In the genomic region with DNA sequence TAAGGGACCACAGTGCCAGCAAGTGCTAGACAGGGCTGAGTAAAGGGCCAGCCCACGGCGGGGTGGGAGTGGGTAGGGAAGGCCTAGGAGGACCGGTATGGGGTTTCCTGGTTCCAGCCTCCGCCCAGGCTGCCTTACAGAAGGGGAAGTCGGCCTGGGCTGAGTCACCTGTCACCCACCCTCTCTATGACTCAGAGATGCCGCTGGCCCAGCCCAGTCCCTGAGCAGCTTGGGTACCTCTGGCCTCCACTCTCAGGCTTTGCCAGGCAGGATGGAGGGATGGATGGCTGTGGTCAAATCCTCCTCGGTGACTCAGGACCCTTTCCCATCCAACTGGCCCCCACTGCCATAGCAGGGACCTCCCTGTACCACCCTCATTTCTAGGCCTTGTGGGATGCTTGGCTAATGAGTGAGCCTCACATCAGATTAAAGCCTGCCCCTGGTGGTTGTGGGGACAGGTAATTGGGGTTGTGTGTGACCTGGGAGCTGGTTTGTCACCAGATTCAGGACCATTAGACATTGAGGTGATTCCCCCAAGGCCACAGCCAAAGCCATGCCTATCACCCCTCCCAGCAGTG, we compare ENCODE assay signal across 9 cellular contexts. TPM values are rescaled to one million over a fixed set of nuclear protein-coding genes. Genes with fewer than 3 reads are reported as not detected.
DNase-seq lines count a peak whose midpoint lies in the region; ATAC-seq, FAIRE-seq and TF ChIP-seq lines count a peak whose summit lies in the region.
"Had no signal": no experiment of that assay in that cellular context is flagged by ENCODE, and none has a peak within 500 bp of the region (broad histone marks: within the 10 kb centered on the region; RNA-seq: fewer than 3 reads in every experiment).

No MANE protein-coding gene starts in this region.

- H3K9me3 Mint-ChIP-seq in activated naive CD4-positive, alpha-beta T cell treated with anti-CD3 and anti-CD28 coated beads, Interleukin-2, amount 50 U/mL, for 24 hours, result no peaks in the 10 kb centered on the region

- peaks cover 9% of the 10 kb centered on the region for H3K4me1 ChIP-seq in keratinocyte (ENCODE audit: control insufficient read depth, extremely low read depth, insufficient read depth, low read length)
- peaks cover 0 to 19% (median 3%) of the 10 kb centered on the region in 4 donors for H3K4me1 ChIP-seq in tibial nerve
- H3K4me1 ChIP-seq: BLaER1 had no signal

- no peak for TF ChIP-seq POLR2A in tibial nerve (IDR thresholded peaks at IDR 0.05)

- no peaks in the 10 kb centered on the region for H4K20me1 ChIP-seq in keratinocyte (ENCODE audit: control insufficient read depth, extremely low read depth, insufficient read depth, low read length)
- H4K20me1 ChIP-seq: BLaER1 had no signal

- no peaks in the 10 kb centered on the region for H3K27me3 Mint-ChIP-seq in activated naive CD4-positive, alpha-beta T cell treated with anti-CD3 and anti-CD28 coated beads, Interleukin-2, amount 50 U/mL, for 24 hours

- H3K27ac ChIP-seq in keratinocyte (ENCODE audit: control insufficient read depth, insufficient read depth, low read length), result peak overlapping the region; percentile 23
- no peak overlapping the region for H3K27ac ChIP-seq in tibial nerve
- H3K27ac ChIP-seq: BLaER1 had no signal

- no peak for ATAC-seq in HG03097 (IDR thresholded peaks at IDR 0.05; ENCODE audit: low FRiP score, unreplicated experiment)

- H3K4me3 Mint-ChIP-seq in activated naive CD4-positive, alpha-beta T cell treated with anti-CD3 and anti-CD28 coated beads, Interleukin-2, amount 50 U/mL, for 24 hours, result peak overlapping the region; percentile 42

- peaks cover 6% of the 10 kb centered on the region for H3K36me3 Mint-ChIP-seq in activated naive CD4-positive, alpha-beta T cell treated with anti-CD3 and anti-CD28 coated beads, Interleukin-2, amount 50 U/mL, for 24 hours

- peak in 2 of 3 experiments; percentile 20 to 24 for TF ChIP-seq CTCF in keratinocyte (optimal IDR thresholded peaks at IDR 0.05 in 1 of 3, IDR thresholded peaks at IDR 0.05 in 1 of 3, conservative IDR thresholded peaks at IDR 0.05 in 1 of 3; ENCODE audit: extremely low read depth in 1 of 3, insufficient read depth in 2 of 3, low read length in 3 of 3)
- TF ChIP-seq CTCF in tibial nerve (IDR thresholded peaks at IDR 0.05), result no peak

- dilution Hi-C loops in keratinocyte (cut with MboI; ENCODE audit: extremely low pct_ligation_motif_present, low sequenced_read_pairs), result no loop called here

- peak overlapping the region; percentile 3 for H3K9ac ChIP-seq in keratinocyte (ENCODE audit: control insufficient read depth, extremely low read depth, insufficient read depth, low read length)
- H3K9ac ChIP-seq: BLaER1 had no signal

- peak overlapping the region; percentile 63 for H3K27ac Mint-ChIP-seq in activated naive CD4-positive, alpha-beta T cell treated with anti-CD3 and anti-CD28 coated beads, Interleukin-2, amount 50 U/mL, for 24 hours

- H2AFZ ChIP-seq in keratinocyte (ENCODE audit: control insufficient read depth, low read length), result no peak overlapping the region

- H3K4me3 ChIP-seq in keratinocyte (ENCODE audit: control insufficient read depth in 2 of 3, extremely low read depth in 1 of 3, insufficient read depth in 2 of 3, low read depth in 1 of 3, low read length in 3 of 3), result no peak overlapping the region
- no peak overlapping the region for H3K4me3 ChIP-seq in tibial nerve
- H3K4me3 ChIP-seq: BLaER1 had no signal

- peak; percentile 77 for FAIRE-seq in keratinocyte (lab: Jason Lieb, UNC)

- no peaks in the 10 kb centered on the region for H3K79me2 ChIP-seq in keratinocyte (ENCODE audit: control insufficient read depth, insufficient read depth, low read length)

- WGBS in tibial nerve, 2 donors, result 56 to 75% methylated on average over 7 of the region's 7 CpGs

- DNase-seq in stimulated activated naive CD4-positive, alpha-beta T cell treated with Interleukin-2 at 50 U/mL for 16 hours (lab: John Stamatoyannopoulos, UW), result peak; percentile 90
- no peak for DNase-seq in stimulated activated naive CD4-positive, alpha-beta T cell (lab: John Stamatoyannopoulos, UW)
- DNase-seq in SW 1271 (lab: John Stamatoyannopoulos, UW), result peak; percentile 49 to 78
- no peak for DNase-seq in keratinocyte (ENCODE audit: low read depth, low spot score)
- DNase-seq in stimulated activated CD8-positive, alpha-beta memory T cell treated with anti-CD3 and anti-CD28 coated beads, Interleukin-2, amount 100 ng/mL, for 48 hours (ENCODE audit: low read depth in 2 of 2), result peak; percentile 81 to 82
- no peak for DNase-seq in tibial nerve (ENCODE audit: low spot score in 2 of 2)

- H3K9me1 ChIP-seq in keratinocyte (ENCODE audit: control insufficient read depth, extremely low read depth, insufficient read depth, low read length), result no peaks in the 10 kb centered on the region

- TF ChIP-seq EP300 in tibial nerve (IDR thresholded peaks at IDR 0.05), result no peak

- H3K36me3 ChIP-seq in keratinocyte (ENCODE audit: control insufficient read depth in 2 of 2, extremely low read depth in 1 of 2, insufficient read depth in 2 of 2, low read length in 2 of 2) (peaks cover 0 to 3% of the 10 kb centered on the region in 2 experiments), tibial nerve (peaks cover 0 to 17% (median 0%) of the 10 kb centered on the region in 3 donors)
- H3K36me3 ChIP-seq: BLaER1 had no signal

- H3K9me3 ChIP-seq in keratinocyte (ENCODE audit: control insufficient read depth, low read depth, low read length), result no peaks in the 10 kb centered on the region
- H3K9me3 ChIP-seq in tibial nerve, result no peaks in the 10 kb centered on the region
- H3K9me3 ChIP-seq: BLaER1 had no signal

- H3K4me2 ChIP-seq in keratinocyte (ENCODE audit: control insufficient read depth, extremely low read depth, insufficient read depth, low read depth, low read length), result no peak overlapping the region
- H3K4me2 ChIP-seq: BLaER1 had no signal

- H3K27me3 ChIP-seq in keratinocyte (ENCODE audit: control insufficient read depth, extremely low read depth, insufficient read depth, low read length), result no peaks in the 10 kb centered on the region
- H3K27me3 ChIP-seq in tibial nerve, result no peaks in the 10 kb centered on the region
- H3K27me3 ChIP-seq: BLaER1 had no signal

- peaks cover 45% of the 10 kb centered on the region for H3K4me1 Mint-ChIP-seq in activated naive CD4-positive, alpha-beta T cell treated with anti-CD3 and anti-CD28 coated beads, Interleukin-2, amount 50 U/mL, for 24 hours

RNA-seq across cellular contexts. Expression of gene SLC35E4, which starts 13.9 kb away (rescaled TPM):
- 2.3 to 3.5 TPM (median 2.5 TPM) in 3 replicates for polyA plus RNA-seq in keratinocyte
- 1.1 TPM for polyA plus RNA-seq in keratinocyte (2011; ENCODE audit: low read depth)
- polyA plus RNA-seq in keratinocyte (2011; cell fraction: cytosol; rRNA removed), result 1.4 and 2.5 TPM in 2 replicates
- polyA plus RNA-seq in keratinocyte (2011; cell fraction: nucleus; rRNA removed), result 4.0 and 5.1 TPM in 2 replicates
- 3.5 and 3.6 TPM in 2 replicates for polyA plus RNA-seq in keratinocyte (2012; ENCODE audit: low replicate concordance)
- polyA minus RNA-seq in keratinocyte, result 2.2 to 3.4 TPM (median 2.4 TPM) in 3 replicates
- polyA minus RNA-seq in keratinocyte (2011; cell fraction: cytosol; rRNA and poly(A)+ RNA removed), result 9.0 TPM
- 5.4 and 5.8 TPM in 2 replicates for polyA minus RNA-seq in keratinocyte (2011; cell fraction: nucleus; rRNA and poly(A)+ RNA removed)
- 10 to 100 TPM in 1 of 4 donors, 1 to 10 TPM in 3; 6.1 to 15.0 (median 7.3) TPM for total RNA-seq in tibial nerve

RNA-seq across cellular contexts. Expression of gene DUSP18, which starts 18.2 kb away (rescaled TPM):
- 12.6 to 21.1 TPM (median 17.9 TPM) in 3 replicates for polyA plus RNA-seq in keratinocyte
- polyA plus RNA-seq in keratinocyte (2011; ENCODE audit: low read depth), result 2.4 TPM
- polyA plus RNA-seq in keratinocyte (2011; cell fraction: cytosol; rRNA removed), result 14.7 and 17.9 TPM in 2 replicates
- polyA plus RNA-seq in keratinocyte (2011; cell fraction: nucleus; rRNA removed), result 29.4 and 37.4 TPM in 2 replicates
- polyA plus RNA-seq in keratinocyte (2012; ENCODE audit: low replicate concordance), result 8.4 and 10.6 TPM in 2 replicates
- polyA minus RNA-seq in keratinocyte, result 27.2 to 58.7 TPM (median 36.4 TPM) in 3 replicates
- polyA minus RNA-seq in keratinocyte (2011; cell fraction: cytosol; rRNA and poly(A)+ RNA removed), result 27.8 TPM
- 13.9 and 21.8 TPM in 2 replicates for polyA minus RNA-seq in keratinocyte (2011; cell fraction: nucleus; rRNA and poly(A)+ RNA removed)
- 10 to 100 TPM in 3 of 4 donors, 1 to 10 TPM in 1; 8.8 to 12.0 (median 10.4) TPM for total RNA-seq in tibial nerve

RNA-seq across cellular contexts. Expression of gene TCN2, which starts 42.5 kb away (rescaled TPM):
- polyA plus RNA-seq in keratinocyte, result 0.88 to 1.2 TPM (median 1.2 TPM) in 3 replicates
- polyA plus RNA-seq in keratinocyte (2011; ENCODE audit: low read depth), result 0.10 TPM
- polyA plus RNA-seq in keratinocyte (2011; cell fraction: cytosol; rRNA removed), result 0.72 and 1.1 TPM in 2 replicates
- 1.6 and 2.1 TPM in 2 replicates for polyA plus RNA-seq in keratinocyte (2011; cell fraction: nucleus; rRNA removed)
- 1.3 and 1.7 TPM in 2 replicates for polyA plus RNA-seq in keratinocyte (2012; ENCODE audit: low replicate concordance)
- 0.32 to 3.5 TPM (median 3.4 TPM) in 3 replicates for polyA minus RNA-seq in keratinocyte
- not detected for polyA minus RNA-seq in keratinocyte (2011; cell fraction: cytosol; rRNA and poly(A)+ RNA removed)
- polyA minus RNA-seq in keratinocyte (2011; cell fraction: nucleus; rRNA and poly(A)+ RNA removed), result 0.54 and 1.7 TPM in 2 replicates
- 10 to 100 TPM; 38.2 to 56.1 (median 43.8) TPM for total RNA-seq in tibial nerve

RNA-seq across cellular contexts. Expression of gene OSBP2, which starts 45.2 kb away (rescaled TPM):
- polyA plus RNA-seq in keratinocyte, result 2.0 to 4.2 TPM (median 3.0 TPM) in 3 replicates
- polyA plus RNA-seq in keratinocyte (2011; ENCODE audit: low read depth), result 10.7 TPM
- polyA plus RNA-seq in keratinocyte (2011; cell fraction: cytosol; rRNA removed), result 3.9 and 5.0 TPM in 2 replicates
- polyA plus RNA-seq in keratinocyte (2011; cell fraction: nucleus; rRNA removed), result 3.2 and 3.3 TPM in 2 replicates
- polyA plus RNA-seq in keratinocyte (2012; ENCODE audit: low replicate concordance), result 3.6 and 4.4 TPM in 2 replicates
- polyA minus RNA-seq in keratinocyte, result 2.9 to 8.2 TPM (median 5.6 TPM) in 3 replicates
- polyA minus RNA-seq in keratinocyte (2011; cell fraction: cytosol; rRNA and poly(A)+ RNA removed), result 6.7 TPM
- 3.1 and 4.4 TPM in 2 replicates for polyA minus RNA-seq in keratinocyte (2011; cell fraction: nucleus; rRNA and poly(A)+ RNA removed)
- total RNA-seq in tibial nerve, result 1 to 10 TPM in 3 of 4 donors, under 1 TPM in 1; 0.66 to 2.4 (median 1.6) TPM

RNA-seq across cellular contexts. Expression of gene PES1, which starts 57.8 kb away (rescaled TPM):
- 94.9 to 116 TPM (median 95.7 TPM) in 3 replicates for polyA plus RNA-seq in keratinocyte
- 38.7 TPM for polyA plus RNA-seq in keratinocyte (2011; ENCODE audit: low read depth)
- 110 and 111 TPM in 2 replicates for polyA plus RNA-seq in keratinocyte (2011; cell fraction: cytosol; rRNA removed)
- polyA plus RNA-seq in keratinocyte (2011; cell fraction: nucleus; rRNA removed), result 107 and 113 TPM in 2 replicates
- polyA plus RNA-seq in keratinocyte (2012; ENCODE audit: low replicate concordance), result 43.3 and 83.7 TPM in 2 replicates
- 135 to 182 TPM (median 169 TPM) in 3 replicates for polyA minus RNA-seq in keratinocyte
- 92.5 TPM for polyA minus RNA-seq in keratinocyte (2011; cell fraction: cytosol; rRNA and poly(A)+ RNA removed)
- 40.4 and 77.7 TPM in 2 replicates for polyA minus RNA-seq in keratinocyte (2011; cell fraction: nucleus; rRNA and poly(A)+ RNA removed)
- total RNA-seq in tibial nerve, result 10 to 100 TPM; 53.9 to 74.7 (median 70.3) TPM

Comparison
In these comparisons a context has a peak if more than half of its experiments do, and no peak if none do; other contexts are left out.
1. DNase-seq: peak in stimulated activated naive CD4-positive, alpha-beta T cell treated with Interleukin-2 at 50 U/mL for 16 hours (single experiment), SW 1271 (2 of 2) and stimulated activated CD8-positive, alpha-beta memory T cell treated with anti-CD3 and anti-CD28 coated beads, Interleukin-2, amount 100 ng/mL, for 48 hours (2 of 2); none in stimulated activated naive CD4-positive, alpha-beta T cell (0 of 6), keratinocyte (single experiment) and tibial nerve (0 of 2).
2. CTCF ChIP-seq: peak in keratinocyte (2 of 3); none in tibial nerve (0 of 5).